ENCODE assay signal across 8 cellular contexts in genomic region chr1:27416387-27417111, GRCh38. TPM values are rescaled to one million over a fixed set of nuclear protein-coding genes. Genes with fewer than 3 reads are reported as not detected.
DNase-seq lines count a peak whose midpoint lies in the region; ATAC-seq, FAIRE-seq and TF ChIP-seq lines count a peak whose summit lies in the region.

No MANE protein-coding gene starts in this region.

- H2AFZ ChIP-seq in fibroblast of lung (ENCODE audit: low read length) = no peak overlapping the region

- intact Hi-C loops in activated CD8-positive, alpha-beta T cell treated with anti-CD3 and anti-CD28 coated beads for 36 hours (cut with micrococcal nuclease) = loop anchor here (5.0 kb wide), 2 partner anchors 66 to 106 kb away; no protein-coding TSS in a partner anchor
- intact Hi-C loops in pancreas (cut with DNase I) = no loop called here

- CTCF ChIA-PET in activated CD8-positive, alpha-beta T cell treated with anti-CD3 and anti-CD28 coated beads for 36 hours (lab: Charles Lee) = interaction anchor here (0.7 to 5.7 kb wide), 38 partner anchors 9 to 307 kb away, joined by 3 to 36 read pairs (median 5); partner anchors contain the start of genes AHDC1, IFI6 and WASF2

- peaks cover 43% of the 10 kb centered on the region for H3K36me3 Mint-ChIP-seq in activated CD8-positive, alpha-beta T cell treated with anti-CD3 and anti-CD28 coated beads for 36 hours (ENCODE audit: low read depth)

- peak; percentile 42 for ATAC-seq in GM18867 (IDR thresholded peaks at IDR 0.05; ENCODE audit: unreplicated experiment)
- peak; percentile 49 for ATAC-seq in activated CD8-positive, alpha-beta T cell treated with anti-CD3 and anti-CD28 coated beads for 36 hours
- peak in 3 of 4 donors; percentile 44 to 68 (median 58) for ATAC-seq in pancreas
- ATAC-seq in HG03378 (IDR thresholded peaks at IDR 0.05; ENCODE audit: unreplicated experiment) = no peak
- no peak for ATAC-seq in HG02588 (IDR thresholded peaks at IDR 0.05; ENCODE audit: unreplicated experiment)

- H3K27me3 Mint-ChIP-seq in activated CD8-positive, alpha-beta T cell treated with anti-CD3 and anti-CD28 coated beads for 36 hours = no peaks in the 10 kb centered on the region

- no peak overlapping the region for H3K4me3 Mint-ChIP-seq in activated CD8-positive, alpha-beta T cell treated with anti-CD3 and anti-CD28 coated beads for 36 hours

- DNase-seq in NCI-H226 (peak; percentile 35), fibroblast of lung (ENCODE audit: low read depth in 2 of 2) (peak; percentile 65 to 73), pancreas (peak in 1 of 6 donors; percentile 46)
- DNase-seq in activated CD8-positive, alpha-beta T cell treated with anti-CD3 and anti-CD28 coated beads for 36 hours = peak; percentile 71

- POLR2A ChIA-PET in activated CD8-positive, alpha-beta T cell treated with anti-CD3 and anti-CD28 coated beads for 36 hours (lab: Charles Lee) = interaction anchor here (1.6 to 2.9 kb wide), 3 partner anchors 22 to 110 kb away, joined by 4 to 12 read pairs (median 7); no protein-coding TSS in a partner anchor

- no peaks in the 10 kb centered on the region for H3K9me3 Mint-ChIP-seq in activated CD8-positive, alpha-beta T cell treated with anti-CD3 and anti-CD28 coated beads for 36 hours

- H4K20me1 ChIP-seq in fibroblast of lung (ENCODE audit: control insufficient read depth, extremely low read depth, insufficient read depth, low read length) = no peaks in the 10 kb centered on the region

- FAIRE-seq in pancreas (lab: Jason Lieb, UNC) = no peak

- H3K27ac ChIP-seq in C4-2B (no peak overlapping the region), fibroblast of lung (ENCODE audit: insufficient read depth, low read length) (no peak overlapping the region), pancreas (no peak overlapping the region)

- no peak overlapping the region for H3K4me2 ChIP-seq in fibroblast of lung (ENCODE audit: extremely low read depth, insufficient read depth, low read length)

- peak; percentile 77 for TF ChIP-seq CTCF in C4-2B (conservative IDR thresholded peaks at IDR 0.05)
- peak; percentile 64 for TF ChIP-seq CTCF in activated CD8-positive, alpha-beta T cell treated with anti-CD3 and anti-CD28 coated beads for 36 hours (IDR thresholded peaks at IDR 0.05)
- peak; percentile 76 to 81 for TF ChIP-seq CTCF in fibroblast of lung (conservative IDR thresholded peaks at IDR 0.05 in 1 of 2, IDR thresholded peaks at IDR 0.05 in 1 of 2; ENCODE audit: low read depth in 1 of 2, low read length in 2 of 2)
- TF ChIP-seq CTCF in pancreas (IDR thresholded peaks at IDR 0.05) = peak in 3 of 4 donors; percentile 12 to 39 (median 24)

- peak overlapping the region; percentile 7 for H3K27ac Mint-ChIP-seq in activated CD8-positive, alpha-beta T cell treated with anti-CD3 and anti-CD28 coated beads for 36 hours

- peaks cover 8% of the 10 kb centered on the region for H3K36me3 ChIP-seq in fibroblast of lung (ENCODE audit: control insufficient read depth, insufficient read depth, low read length)
- H3K36me3 ChIP-seq in pancreas = peaks cover 0 to 59% (median 18%) of the 10 kb centered on the region in 3 donors

- no peak overlapping the region for H3K9ac ChIP-seq in fibroblast of lung (ENCODE audit: insufficient read depth, low read length)

- H3K4me1 ChIP-seq in fibroblast of lung (ENCODE audit: control insufficient read depth, extremely low read depth, insufficient read depth, low read length) (peaks cover 16% of the 10 kb centered on the region), pancreas (peaks cover 0 to 8% (median 0%) of the 10 kb centered on the region in 3 donors)

- no peaks in the 10 kb centered on the region for H3K9me3 ChIP-seq in fibroblast of lung (ENCODE audit: control insufficient read depth, insufficient read depth, low read depth, low read length)
- H3K9me3 ChIP-seq in pancreas = no peaks in the 10 kb centered on the region

- WGBS in pancreas, 2 donors = 66 to 71% methylated on average over 3 of the region's 3 CpGs

- H3K4me1 Mint-ChIP-seq in activated CD8-positive, alpha-beta T cell treated with anti-CD3 and anti-CD28 coated beads for 36 hours (ENCODE audit: low read depth) = peaks cover 34% of the 10 kb centered on the region

- H3K79me2 ChIP-seq in fibroblast of lung (ENCODE audit: control insufficient read depth, insufficient read depth, low read length) = peaks cover 3% of the 10 kb centered on the region

- H3K27me3 ChIP-seq in fibroblast of lung (ENCODE audit: control insufficient read depth, insufficient read depth, low read length) (no peaks in the 10 kb centered on the region), pancreas (no peaks in the 10 kb centered on the region)

- H3K4me3 ChIP-seq in fibroblast of lung (replicated peaks in 1 of 4; ENCODE audit: control extremely low read depth in 1 of 4, insufficient read depth in 1 of 4, low read depth in 3 of 4, low read length in 4 of 4) (no peak overlapping the region), pancreas (no peak overlapping the region)

RNA-seq across cellular contexts. Expression of gene GPR3, which starts 24.1 kb away (rescaled TPM):
- total RNA-seq in activated CD8-positive, alpha-beta T cell treated with anti-CD3 and anti-CD28 coated beads for 36 hours = 1 to 10 TPM; 1.1 to 1.7 TPM
- 0.17 and 0.26 TPM in 2 replicates for total RNA-seq in fibroblast of lung
- polyA plus RNA-seq in fibroblast of lung = 0.82 and 2.1 TPM in 2 replicates
- polyA plus RNA-seq in fibroblast of lung (2012) = 0.54 and 1.7 TPM in 2 replicates
- 2.6 and 7.0 TPM in 2 replicates for polyA minus RNA-seq in fibroblast of lung (ENCODE audit: low replicate concordance)
- total RNA-seq in pancreas = under 1 TPM in 3 of 6 donors, not detected in 3; 0.09 to 0.28 (median 0.21) TPM
- polyA plus RNA-seq in pancreas = under 1 TPM; 0.30 to 0.52 TPM

RNA-seq across cellular contexts. Expression of gene CD164L2, which starts 33.4 kb away (rescaled TPM):
- total RNA-seq in activated CD8-positive, alpha-beta T cell treated with anti-CD3 and anti-CD28 coated beads for 36 hours = not detected
- total RNA-seq in fibroblast of lung = not detected in 2 replicates
- not detected in 2 replicates for polyA plus RNA-seq in fibroblast of lung
- polyA plus RNA-seq in fibroblast of lung (2012) = not detected in 2 replicates
- not detected in 2 replicates for polyA minus RNA-seq in fibroblast of lung (ENCODE audit: low replicate concordance)
- total RNA-seq in pancreas = under 1 TPM in 4 of 6 donors, not detected in 2; 0.19 to 0.66 (median 0.44) TPM
- polyA plus RNA-seq in pancreas = under 1 TPM; 0.54 to 0.76 TPM

RNA-seq across cellular contexts. Expression of gene FCN3, which starts 41.9 kb away (rescaled TPM):
- not detected for total RNA-seq in activated CD8-positive, alpha-beta T cell treated with anti-CD3 and anti-CD28 coated beads for 36 hours
- total RNA-seq in fibroblast of lung (not detected in 2 replicates), pancreas (1 to 10 TPM in 5 of 6 donors, under 1 TPM in 1; 0.39 to 8.5 (median 2.2) TPM)
- polyA plus RNA-seq in fibroblast of lung (not detected in 2 replicates), pancreas (10 to 100 TPM; 16.9 to 19.7 TPM)
- polyA plus RNA-seq in fibroblast of lung (2012) = 0.22 TPM in 1 of 2 replicates, not detected in the other
- not detected in 2 replicates for polyA minus RNA-seq in fibroblast of lung (ENCODE audit: low replicate concordance)

RNA-seq across cellular contexts. Expression of gene MAP3K6, which starts 49.8 kb away (rescaled TPM):
- 1 to 10 TPM; 8.3 to 9.5 TPM for total RNA-seq in activated CD8-positive, alpha-beta T cell treated with anti-CD3 and anti-CD28 coated beads for 36 hours
- 8.3 and 12.1 TPM in 2 replicates for total RNA-seq in fibroblast of lung
- 9.0 and 11.5 TPM in 2 replicates for polyA plus RNA-seq in fibroblast of lung
- polyA plus RNA-seq in fibroblast of lung (2012) = 25.2 and 36.2 TPM in 2 replicates
- 31.1 and 43.4 TPM in 2 replicates for polyA minus RNA-seq in fibroblast of lung (ENCODE audit: low replicate concordance)
- 10 to 100 TPM in 3 of 6 donors, 1 to 10 TPM in 3; 4.7 to 18.7 (median 9.8) TPM for total RNA-seq in pancreas
- 10 to 100 TPM; 51.2 to 65.7 TPM for polyA plus RNA-seq in pancreas

Comparison
In these comparisons a context has a peak if more than half of its experiments do, and no peak if none do; other contexts are left out.
1. CTCF ChIP-seq: peak in every context shown above with its lines; median percentile 78 in fibroblast of lung; 77 in C4-2B; 64 in activated CD8-positive, alpha-beta T cell treated with anti-CD3 and anti-CD28 coated beads for 36 hours; 24 in pancreas.
2. ATAC-seq: peak in GM18867 (single experiment), activated CD8-positive, alpha-beta T cell treated with anti-CD3 and anti-CD28 coated beads for 36 hours (single experiment) and pancreas (3 of 4); none in HG03378 (single experiment) and HG02588 (single experiment).